27 cellular contexts compared by ENCODE assay signal in genomic region chr12:57419495-57419894, GRCh38. TPM values are rescaled to one million over a fixed set of nuclear protein-coding genes. Genes with fewer than 3 reads are reported as not detected.
"Had no signal": no experiment of that assay in that cellular context is flagged by ENCODE, and none has a peak within 500 bp of the region (broad histone marks: within the 10 kb centered on the region; RNA-seq: fewer than 3 reads in every experiment).

No MANE protein-coding gene starts in this region.

- H3K9me3 ChIP-seq: esophagus muscularis mucosa, gastrocnemius medialis, left ventricle myocardium inferior, neutrophil, psoas muscle, right lobe of liver, thoracic aorta, transverse colon had no signal

- DNase-seq: effector CD4-positive, alpha-beta T cell; gastrocnemius medialis; kidney; left cardiac atrium; left ventricle myocardium inferior; mesenchymal stem cell; naive thymus-derived CD4-positive, alpha-beta T cell; nephron progenitor cell; psoas muscle; retina; right lobe of liver; stimulated activated CD4-positive, alpha-beta T cell treated with anti-CD3 and anti-CD28 coated beads, Interleukin-4, amount 100 ng/mL, for 1 hour; stimulated activated CD8-positive, alpha-beta memory T cell treated with anti-CD3 and anti-CD28 coated beads, Interleukin-4, amount 100 ng/mL, for 48 hours; transverse colon had no signal

- H3K27me3 Mint-ChIP-seq: naive thymus-derived CD4-positive, alpha-beta T cell; stimulated activated memory B cell treated with anti-CD40 and anti-IgM and Interleukin-4, amounts not matched to agents 10 μg/mL and 1 μg/mL and 100 μg/mL, for 72 hours; stimulated activated naive CD8-positive, alpha-beta T cell treated with anti-CD3 and anti-CD28 coated beads, Interleukin-15, Interleukin-2, amounts not matched to agents 100 ng/mL and 50 ng/mL, for 24 hours had no signal

- H3K4me1 ChIP-seq: transverse colon had no signal

- H3K27ac ChIP-seq: coronary artery, epithelial cell of prostate, esophagus muscularis mucosa, gastrocnemius medialis, left ventricle myocardium inferior, neutrophil, psoas muscle, thoracic aorta, transverse colon had no signal

- H3K36me3 ChIP-seq: gastrocnemius medialis, thoracic aorta, transverse colon had no signal

- H3K4me3 ChIP-seq: coronary artery, esophagus muscularis mucosa, gastrocnemius medialis, left ventricle myocardium inferior, lung, psoas muscle, right lobe of liver, thoracic aorta, transverse colon had no signal

- H3K4me3 Mint-ChIP-seq: nephron progenitor cell; stimulated activated memory B cell treated with anti-CD40 and anti-IgM and Interleukin-4, amounts not matched to agents 10 μg/mL and 1 μg/mL and 100 μg/mL, for 72 hours; stimulated activated naive CD8-positive, alpha-beta T cell treated with anti-CD3 and anti-CD28 coated beads, Interleukin-15, Interleukin-2, amounts not matched to agents 100 ng/mL and 50 ng/mL, for 24 hours had no signal

- H3K27me3 ChIP-seq: esophagus muscularis mucosa, gastrocnemius medialis, neutrophil, right lobe of liver, transverse colon had no signal

- H3K9me3 Mint-ChIP-seq: nephron progenitor cell; stimulated activated memory B cell treated with anti-CD40 and anti-IgM and Interleukin-4, amounts not matched to agents 10 μg/mL and 1 μg/mL and 100 μg/mL, for 72 hours; stimulated activated naive CD8-positive, alpha-beta T cell treated with anti-CD3 and anti-CD28 coated beads, Interleukin-15, Interleukin-2, amounts not matched to agents 100 ng/mL and 50 ng/mL, for 24 hours had no signal

- ATAC-seq: gastrocnemius medialis; left cardiac atrium; naive thymus-derived CD4-positive, alpha-beta T cell; psoas muscle; right lobe of liver; stimulated activated memory B cell treated with anti-CD40 and anti-IgM and Interleukin-4, amounts not matched to agents 10 μg/mL and 1 μg/mL and 100 μg/mL, for 72 hours had no signal

- H3K27ac Mint-ChIP-seq: nephron progenitor cell; stimulated activated memory B cell treated with anti-CD40 and anti-IgM and Interleukin-4, amounts not matched to agents 10 μg/mL and 1 μg/mL and 100 μg/mL, for 72 hours; stimulated activated naive CD8-positive, alpha-beta T cell treated with anti-CD3 and anti-CD28 coated beads, Interleukin-15, Interleukin-2, amounts not matched to agents 100 ng/mL and 50 ng/mL, for 24 hours had no signal

RNA-seq across cellular contexts. Expression of gene INHBC, which starts 15.1 kb away (rescaled TPM):
- total RNA-seq: cerebellum, dermis microvascular lymphatic vessel endothelial cell, esophagus muscularis mucosa, fibroblast of villous mesenchyme, kidney, left cardiac atrium, left ventricle myocardium inferior, lung, osteoblast, thoracic aorta, transverse colon, ureter had no signal
- polyA plus RNA-seq: naive thymus-derived CD4-positive, alpha-beta T cell had no signal

RNA-seq across cellular contexts. Expression of gene INHBE, which starts 35.6 kb away (rescaled TPM):
- total RNA-seq: cerebellum, dermis microvascular lymphatic vessel endothelial cell, esophagus muscularis mucosa, left cardiac atrium, left ventricle myocardium inferior, thoracic aorta, transverse colon had no signal
- polyA plus RNA-seq: lung; naive thymus-derived CD4-positive, alpha-beta T cell had no signal

RNA-seq across cellular contexts. Expression of gene GLI1, which starts 40.1 kb away (rescaled TPM):
- polyA plus RNA-seq: naive thymus-derived CD4-positive, alpha-beta T cell had no signal
